ENCODE assay signal across 9 cellular contexts in the genomic region with DNA sequence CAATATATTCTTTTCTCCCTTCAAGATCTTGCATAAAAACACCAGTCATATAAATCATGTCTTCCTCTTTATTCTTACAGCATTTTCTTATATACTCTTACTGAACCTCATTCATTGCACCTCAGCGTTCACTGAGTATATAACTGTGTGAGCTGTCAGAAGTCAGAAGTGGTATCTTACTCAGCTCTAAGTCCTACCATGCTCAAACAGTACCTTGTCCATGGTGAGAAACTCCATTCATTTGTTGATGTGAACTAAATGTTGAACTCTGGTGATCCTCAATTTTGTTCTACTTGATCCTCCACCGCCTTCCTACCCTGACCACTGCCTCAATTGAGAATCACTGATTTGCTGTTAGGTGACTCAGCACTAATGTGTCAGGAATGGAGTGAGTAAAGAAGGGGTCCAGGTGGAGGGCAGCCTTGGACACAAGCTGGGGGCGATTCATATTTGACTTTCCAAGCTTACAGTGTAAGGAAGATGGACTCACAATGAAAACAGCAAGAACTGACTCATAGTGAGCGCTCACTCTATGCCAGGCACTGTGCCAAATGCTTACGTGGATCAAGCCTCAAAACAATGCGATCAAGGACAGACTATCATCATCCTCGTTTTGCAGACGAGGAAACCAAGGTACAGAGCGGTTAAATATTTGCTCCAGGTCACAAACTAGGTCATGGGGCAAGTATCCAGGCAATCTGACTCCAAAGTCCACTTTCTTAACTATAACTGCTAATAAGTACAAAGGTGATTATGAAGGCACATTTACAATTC.
A peak's percentile ranks its signal among the peaks of the same experiment; 100 is the strongest.
DNase-seq lines count a peak whose midpoint lies in the region; ATAC-seq lines count a peak whose summit lies in the region.
"Had no signal": no experiment of that assay in that cellular context is flagged by ENCODE, and none has a peak within 500 bp of the region (broad histone marks: within the 10 kb centered on the region; RNA-seq: fewer than 3 reads in every experiment).

No MANE protein-coding gene starts in this region.

- DNase-seq in stimulated activated CD4-positive, alpha-beta T cell treated with anti-CD3 and anti-CD28 coated beads, Interleukin-15, amount 100 ng/mL, for 24 hours, result peak; percentile 47
- no peak for DNase-seq in stimulated activated CD4-positive, alpha-beta T cell treated with anti-CD3 and anti-CD28 coated beads, Interleukin-4, amount 100 ng/mL, for 1 hour
- peak; percentile 60 to 70 for DNase-seq in activated CD4-positive, alpha-beta T cell treated with anti-CD3 and anti-CD28 coated beads, Interleukin-2, amount 50 U/mL, for 48 hours
- DNase-seq in iris pigment epithelial cell (ENCODE audit: low read depth) (peak; percentile 98), ecto neural progenitor cell (ENCODE audit: low spot score) (no peak)
- DNase-seq: stimulated activated naive CD4-positive, alpha-beta T cell had no signal

- ATAC-seq in GM21529 (IDR thresholded peaks at IDR 0.05; ENCODE audit: unreplicated experiment), result no peak
- ATAC-seq in HG03196 (IDR thresholded peaks at IDR 0.05; ENCODE audit: unreplicated experiment), result no peak
- ATAC-seq in GM21737 (IDR thresholded peaks at IDR 0.05; ENCODE audit: unreplicated experiment), result no peak

Comparison
In these comparisons a context has a peak if more than half of its experiments do, and no peak if none do; other contexts are left out.
1. DNase-seq: peak in stimulated activated CD4-positive, alpha-beta T cell treated with anti-CD3 and anti-CD28 coated beads, Interleukin-15, amount 100 ng/mL, for 24 hours (single experiment), activated CD4-positive, alpha-beta T cell treated with anti-CD3 and anti-CD28 coated beads, Interleukin-2, amount 50 U/mL, for 48 hours (2 of 2) and iris pigment epithelial cell (single experiment); none in stimulated activated CD4-positive, alpha-beta T cell treated with anti-CD3 and anti-CD28 coated beads, Interleukin-4, amount 100 ng/mL, for 1 hour (single experiment) and ecto neural progenitor cell (single experiment).